Comparison of ENCODE assay signal across 11 cellular contexts in the genomic region with DNA sequence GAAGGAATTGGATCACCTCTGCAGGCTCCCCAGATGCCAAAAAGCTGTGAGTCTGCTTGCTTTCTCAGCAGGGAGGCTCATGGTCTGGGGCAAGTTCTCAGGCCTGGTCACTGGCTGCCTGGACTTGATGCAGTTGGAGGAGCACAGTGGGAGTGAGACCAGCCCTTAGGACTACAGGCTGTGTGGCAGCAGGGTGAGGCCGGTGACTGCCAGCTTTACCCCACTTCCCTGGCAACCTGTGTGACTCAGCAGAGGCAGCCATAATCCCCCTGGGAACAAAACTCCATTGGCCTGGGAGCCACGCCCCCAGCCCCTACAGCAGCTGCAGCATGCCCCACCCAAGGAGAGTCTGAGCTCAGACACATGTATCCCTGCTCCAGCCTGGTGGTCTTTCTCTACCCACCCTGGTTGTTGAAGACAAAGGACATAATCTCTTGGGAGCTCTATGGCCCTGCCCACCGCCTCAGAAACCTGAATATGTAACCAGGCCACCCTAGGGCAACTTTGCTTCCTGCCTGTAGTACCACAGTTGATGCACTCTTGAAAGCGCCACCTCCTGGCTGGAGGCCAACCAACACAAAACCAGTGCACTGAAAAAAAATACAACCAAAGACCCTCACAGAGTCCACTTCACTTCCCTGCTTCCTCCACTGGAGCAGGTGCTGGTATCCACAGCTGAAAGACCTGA.
A peak's percentile ranks its signal among the peaks of the same experiment; 100 is the strongest.
DNase-seq lines count a peak whose midpoint lies in the region; TF ChIP-seq lines count a peak whose summit lies in the region.
"Had no signal": no experiment of that assay in that cellular context is flagged by ENCODE, and none has a peak within 500 bp of the region (broad histone marks: within the 10 kb centered on the region; RNA-seq: fewer than 3 reads in every experiment).

No MANE protein-coding gene starts in this region.

- DNase-seq in GM20000 (ENCODE audit: low spot score) (no peak), erythroblast (lab: John Stamatoyannopoulos, UW) (peak; percentile 4 to 6), medulla oblongata (ENCODE audit: extremely low spot score) (no peak), inferior parietal cortex (ENCODE audit: extremely low spot score) (no peak), GM10266 (ENCODE audit: extremely low spot score) (no peak), SHP77 treated with DMSO at 0.1 percent for 48 hours (lab: John Stamatoyannopoulos, UW) (no peak)
- DNase-seq: NCI-H1092 treated with DMSO at 0.1 percent for 48 hours, Peyer's patch had no signal

- no peak for TF ChIP-seq POLR2A in erythroblast (IDR thresholded peaks at IDR 0.05; ENCODE audit: low read length)

- TF ChIP-seq CTCF in DOHH2 (IDR thresholded peaks at IDR 0.05; ENCODE audit: low read depth, low read length, poor library complexity, severe bottlenecking), result peak; percentile 20
- peak; percentile 0 for TF ChIP-seq CTCF in GM20000 (IDR thresholded peaks at IDR 0.05; ENCODE audit: extremely low read depth, missing control alignments)
- peak; percentile 43 for TF ChIP-seq CTCF in OCI-LY1 (IDR thresholded peaks at IDR 0.05; ENCODE audit: low read length)
- TF ChIP-seq CTCF in GM10266 (IDR thresholded peaks at IDR 0.05; ENCODE audit: control insufficient read depth, insufficient read depth, low read depth, missing control alignments), result no peak

- no peaks in the 10 kb centered on the region for H3K9me2 ChIP-seq in DOHH2 (replicated peaks; ENCODE audit: control insufficient read depth, low read length)
- H3K9me2 ChIP-seq in OCI-LY1 (ENCODE audit: low read depth, low read length), result no peaks in the 10 kb centered on the region

- H3K9me3 ChIP-seq in DOHH2 (ENCODE audit: control insufficient read depth, insufficient read depth, low read length), result no peaks in the 10 kb centered on the region
- H3K9me3 ChIP-seq in OCI-LY1 (ENCODE audit: low read length), result no peaks in the 10 kb centered on the region
- H3K9me3 ChIP-seq: gastroesophageal sphincter, Peyer's patch had no signal

- H3K4me2 ChIP-seq in DOHH2 (ENCODE audit: low read length) (no peak overlapping the region), OCI-LY1 (ENCODE audit: low read length) (no peak overlapping the region)

- H3K36me3 ChIP-seq in DOHH2 (ENCODE audit: control insufficient read depth, low read length) (no peaks in the 10 kb centered on the region), OCI-LY1 (ENCODE audit: insufficient read depth, low read length) (no peaks in the 10 kb centered on the region)
- H3K36me3 ChIP-seq: gastroesophageal sphincter, Peyer's patch had no signal

- H4K20me1 ChIP-seq in DOHH2 (ENCODE audit: control insufficient read depth, insufficient read depth, low read depth, low read length), result no peaks in the 10 kb centered on the region
- H4K20me1 ChIP-seq in OCI-LY1 (ENCODE audit: insufficient read depth, low read length), result no peaks in the 10 kb centered on the region

- H3K4me1 ChIP-seq in DOHH2 (ENCODE audit: control insufficient read depth, low read length), result no peaks in the 10 kb centered on the region
- H3K4me1 ChIP-seq in OCI-LY1 (ENCODE audit: insufficient read depth, low read length, severe bottlenecking), result no peaks in the 10 kb centered on the region
- H3K4me1 ChIP-seq: gastroesophageal sphincter had no signal

- H3K27me3 ChIP-seq in DOHH2 (ENCODE audit: control insufficient read depth, low read length), result no peaks in the 10 kb centered on the region
- no peaks in the 10 kb centered on the region for H3K27me3 ChIP-seq in OCI-LY1 (ENCODE audit: insufficient read depth, low read length)
- H3K27me3 ChIP-seq: gastroesophageal sphincter, Peyer's patch had no signal

- no peak overlapping the region for H3K27ac ChIP-seq in DOHH2 (ENCODE audit: low read depth, low read length)
- H3K27ac ChIP-seq in OCI-LY1 (ENCODE audit: low read depth, low read length, poor library complexity, severe bottlenecking), result no peak overlapping the region
- H3K27ac ChIP-seq: gastroesophageal sphincter, Peyer's patch had no signal

- no peak overlapping the region for H3K9ac ChIP-seq in OCI-LY1 (ENCODE audit: low read length)

- no peak overlapping the region for H3K4me3 ChIP-seq in DOHH2 (ENCODE audit: low read length)
- no peak overlapping the region for H3K4me3 ChIP-seq in OCI-LY1 (ENCODE audit: low read depth, low read length, poor library complexity, severe bottlenecking)
- H3K4me3 ChIP-seq: gastroesophageal sphincter, Peyer's patch had no signal

- H2AFZ ChIP-seq in OCI-LY1 (ENCODE audit: low read length), result no peak overlapping the region

- H3K79me2 ChIP-seq in DOHH2 (ENCODE audit: control insufficient read depth, low read length) (no peaks in the 10 kb centered on the region), OCI-LY1 (ENCODE audit: insufficient read depth, low read length) (no peaks in the 10 kb centered on the region)

- H3F3A ChIP-seq in DOHH2 (ENCODE audit: control insufficient read depth, insufficient read depth) (no peaks in the 10 kb centered on the region), OCI-LY1 (ENCODE audit: insufficient read depth, low read length) (no peaks in the 10 kb centered on the region)

Comparison
In these comparisons a context has a peak if more than half of its experiments do, and no peak if none do; other contexts are left out.
1. DNase-seq: peak in erythroblast (2 of 2); none in GM20000 (single experiment), medulla oblongata (single experiment), inferior parietal cortex (single experiment), GM10266 (single experiment) and SHP77 treated with DMSO at 0.1 percent for 48 hours (single experiment).